ENCODE assay signal across 16 cellular contexts in the genomic region with DNA sequence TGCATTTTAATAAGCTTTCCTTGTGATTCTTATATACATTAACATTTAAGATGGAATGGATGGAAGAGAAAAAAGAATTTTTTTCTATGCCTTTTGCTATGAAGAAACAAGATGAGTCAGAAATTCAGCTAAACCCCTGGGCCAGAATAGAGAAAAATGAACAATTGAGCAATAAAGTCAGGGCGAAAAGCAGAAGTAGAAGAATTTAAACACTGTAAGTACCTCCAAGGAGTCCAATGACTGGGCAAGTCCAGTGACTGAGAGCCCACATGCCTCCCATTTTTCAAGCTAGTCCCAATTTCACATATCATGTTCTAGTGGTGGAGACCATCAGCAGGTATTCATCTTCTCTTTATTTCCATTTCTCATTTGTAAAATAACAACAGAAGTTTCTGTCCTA. TPM values are rescaled to one million over a fixed set of nuclear protein-coding genes. Genes with fewer than 3 reads are reported as not detected.
DNase-seq lines count a peak whose midpoint lies in the region; ATAC-seq, FAIRE-seq and TF ChIP-seq lines count a peak whose summit lies in the region.
"Had no signal": no experiment of that assay in that cellular context is flagged by ENCODE, and none has a peak within 500 bp of the region (broad histone marks: within the 10 kb centered on the region; RNA-seq: fewer than 3 reads in every experiment).

No MANE protein-coding gene starts in this region.

- no peaks in the 10 kb centered on the region for H3K27me3 ChIP-seq in small intestine (ENCODE audit: control insufficient read depth in 2 of 2, insufficient read depth in 2 of 2, low read length in 2 of 2)
- H3K27me3 ChIP-seq: esophagus squamous epithelium, Peyer's patch, stomach had no signal

- ATAC-seq in omental fat pad (ENCODE audit: low FRiP score): peak; percentile 30
- ATAC-seq: left colon; naive thymus-derived CD8-positive, alpha-beta T cell had no signal

- no peak for FAIRE-seq in small intestine (lab: Jason Lieb, UNC)

- H3K27ac ChIP-seq in small intestine (ENCODE audit: low read depth in 1 of 2, low read length in 1 of 2): no peak overlapping the region
- H3K27ac ChIP-seq: Peyer's patch had no signal

- no peak overlapping the region for H3K4me3 ChIP-seq in small intestine (ENCODE audit: low read depth in 1 of 2, low read length in 2 of 2)
- H3K4me3 ChIP-seq: esophagus squamous epithelium, Peyer's patch, stomach had no signal

- WGBS in small intestine, 3 donors: 78 to 96% (median 95%) methylated on average over 1 of the region's 1 CpG

- peaks cover 0 to 2% of the 10 kb centered on the region in 2 donors for H3K4me1 ChIP-seq in small intestine (ENCODE audit: control insufficient read depth in 2 of 2, insufficient read depth in 1 of 2, low read depth in 1 of 2, low read length in 1 of 2)

- TF ChIP-seq CTCF in omental fat pad (IDR thresholded peaks at IDR 0.05): no peak

- DNase-seq in GM03348 (ENCODE audit: low spot score): peak; percentile 56
- peak; percentile 97 for DNase-seq in NOMO-1 treated with DMSO at 0.1 percent for 48 hours (lab: John Stamatoyannopoulos, UW; ENCODE audit: unreplicated experiment)
- peak; percentile 71 for DNase-seq in fibroblast of gingiva (ENCODE audit: low read depth)
- no peak for DNase-seq in omental fat pad (ENCODE audit: low spot score)
- DNase-seq in A172 (ENCODE audit: low spot score): no peak
- DNase-seq in NCI-H345 (lab: John Stamatoyannopoulos, UW): no peak
- no peak for DNase-seq in small intestine
- DNase-seq: activated gamma-delta T cell treated with Interleukin-2 at 50 U/mL for 16 hours; dermis blood vessel endothelial cell; esophagus squamous epithelium; left colon; naive thymus-derived CD8-positive, alpha-beta T cell; NCI-H1930; NCI-H524 treated with DMSO at 0.1 percent for 48 hours; Peyer's patch; stomach had no signal

- no peaks in the 10 kb centered on the region for H3K36me3 ChIP-seq in small intestine (ENCODE audit: control insufficient read depth in 2 of 2, insufficient read depth in 2 of 2, low read length in 2 of 2)
- H3K36me3 ChIP-seq: esophagus squamous epithelium, Peyer's patch, stomach had no signal

- H3K9me3 ChIP-seq in small intestine (ENCODE audit: control insufficient read depth, low read depth): no peaks in the 10 kb centered on the region
- H3K9me3 ChIP-seq: esophagus squamous epithelium, Peyer's patch had no signal

RNA-seq across cellular contexts. Expression of gene APLP2, which starts 18.6 kb away (rescaled TPM):
- 100 to 1,000 TPM; 288 to 530 (median 485) TPM for total RNA-seq in omental fat pad
- 103 and 104 TPM in 2 replicates for total RNA-seq in A172 (2014; rRNA removed; shearing (Covaris generic))
- polyA plus RNA-seq in small intestine: 100 to 1,000 TPM in 1 of 3 donors, 10 to 100 TPM in 2; 72.7 to 183 (median 91.7) TPM

RNA-seq across cellular contexts. Expression of gene PRDM10, which starts 48.4 kb away (rescaled TPM):
- total RNA-seq in omental fat pad: 10 to 100 TPM in 1 of 4 donors, 1 to 10 TPM in 3; 7.2 to 13.4 (median 8.1) TPM
- total RNA-seq in A172 (2014; rRNA removed; shearing (Covaris generic)): 4.6 and 5.5 TPM in 2 replicates
- 1 to 10 TPM; 2.7 to 3.4 (median 3.2) TPM for polyA plus RNA-seq in small intestine

Comparison
In these comparisons a context has a peak if more than half of its experiments do, and no peak if none do; other contexts are left out.
1. DNase-seq: peak in GM03348 (single experiment), NOMO-1 treated with DMSO at 0.1 percent for 48 hours (single experiment) and fibroblast of gingiva (single experiment); none in omental fat pad (single experiment), A172 (single experiment), NCI-H345 (single experiment) and small intestine (single experiment).